9 cellular contexts compared by ENCODE assay signal in the genomic region with DNA sequence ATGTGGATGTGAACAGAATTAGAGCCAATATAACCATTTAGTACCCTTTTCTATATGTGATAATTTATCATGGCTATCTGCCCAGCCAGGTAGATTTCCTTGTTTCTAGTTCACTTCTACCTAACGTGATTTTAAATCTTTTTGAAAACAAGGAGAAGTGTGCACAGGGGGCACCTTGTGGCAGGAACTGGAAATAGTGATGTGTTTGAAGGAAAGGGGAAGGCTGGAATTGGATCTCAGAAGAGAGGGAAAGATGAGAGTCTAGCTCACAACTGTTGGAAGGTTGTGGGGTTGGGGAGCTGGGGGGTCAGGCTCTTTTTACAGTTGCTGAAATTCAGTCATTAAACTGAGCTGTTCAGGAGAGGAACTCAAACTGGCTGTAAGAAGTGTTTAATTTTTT.
A peak's percentile ranks its signal among the peaks of the same experiment; 100 is the strongest.
DNase-seq lines count a peak whose midpoint lies in the region; TF ChIP-seq lines count a peak whose summit lies in the region.
"Had no signal": no experiment of that assay in that cellular context is flagged by ENCODE, and none has a peak within 500 bp of the region (broad histone marks: within the 10 kb centered on the region; RNA-seq: fewer than 3 reads in every experiment).

No MANE protein-coding gene starts in this region.

- H3K27ac Mint-ChIP-seq in endodermal cell: no peak overlapping the region
- no peak overlapping the region for H3K27ac Mint-ChIP-seq in osteocyte (ENCODE audit: unreplicated experiment)

- H3K9me3 ChIP-seq in endodermal cell (ENCODE audit: control insufficient read depth, low read length): no peaks in the 10 kb centered on the region

- no peak overlapping the region for H3K27ac ChIP-seq in endodermal cell (ENCODE audit: low read depth, low read length)

- no peaks in the 10 kb centered on the region for H3K4me1 ChIP-seq in endodermal cell (ENCODE audit: control insufficient read depth, insufficient read depth, low read length)

- H3K4me3 ChIP-seq in endodermal cell (ENCODE audit: low read length): no peak overlapping the region

- H3K4me1 Mint-ChIP-seq in endodermal cell (no peaks in the 10 kb centered on the region), osteocyte (ENCODE audit: unreplicated experiment) (no peaks in the 10 kb centered on the region)

- H3K9me3 Mint-ChIP-seq in endodermal cell (peaks cover 2% of the 10 kb centered on the region), osteocyte (ENCODE audit: unreplicated experiment) (no peaks in the 10 kb centered on the region)

- H3K36me3 ChIP-seq in endodermal cell (ENCODE audit: control insufficient read depth, insufficient read depth, low read length): no peaks in the 10 kb centered on the region

- H3K4me3 Mint-ChIP-seq in endodermal cell (no peak overlapping the region), osteocyte (ENCODE audit: unreplicated experiment) (no peak overlapping the region)

- H3K27me3 ChIP-seq in endodermal cell (ENCODE audit: control insufficient read depth, insufficient read depth, low read length, poor library complexity, severe bottlenecking): no peaks in the 10 kb centered on the region

- H3K27me3 Mint-ChIP-seq in endodermal cell (ENCODE audit: insufficient read depth) (no peaks in the 10 kb centered on the region), osteocyte (ENCODE audit: unreplicated experiment) (no peaks in the 10 kb centered on the region)

- TF ChIP-seq CTCF in endodermal cell (conservative IDR thresholded peaks at IDR 0.05) (peak; percentile 74), osteocyte (IDR thresholded peaks at IDR 0.05) (peak; percentile 28)

- no peak overlapping the region for H3K9ac ChIP-seq in endodermal cell (ENCODE audit: extremely low read depth, low read length, poor library complexity, severe bottlenecking)

- no peaks in the 10 kb centered on the region for H3K36me3 Mint-ChIP-seq in endodermal cell (ENCODE audit: low read depth)
- H3K36me3 Mint-ChIP-seq in osteocyte (ENCODE audit: unreplicated experiment): no peaks in the 10 kb centered on the region

- WGBS in endodermal cell (ENCODE audit: insufficient coverage in 1 of 2, insufficient read length in 1 of 2), 2 experiments: 55 to 60% methylated on average over 1 of the region's 1 CpG

- peak; percentile 19 for DNase-seq in EL
- DNase-seq in NCI-H446 treated with DMSO at 0.1 percent for 48 hours (lab: John Stamatoyannopoulos, UW): peak; percentile 18
- peak; percentile 64 for DNase-seq in endodermal cell
- no peak for DNase-seq in osteocyte (ENCODE audit: extremely low spot score, unreplicated experiment)
- no peak for DNase-seq in AG08395 (ENCODE audit: low spot score)
- no peak for DNase-seq in stimulated activated CD4-positive, alpha-beta T cell treated with anti-CD3 and anti-CD28 coated beads, Interleukin-2, amount 100 ng/mL, for 24 hours
- no peak for DNase-seq in activated CD4-positive, alpha-beta T cell treated with anti-CD3 and anti-CD28 coated beads for 48 hours
- no peak for DNase-seq in DMS153 treated with DMSO at 0.1 percent for 48 hours (lab: John Stamatoyannopoulos, UW; ENCODE audit: unreplicated experiment)
- DNase-seq: NCI-H510A treated with DMSO at 0.1 percent for 48 hours had no signal

Comparison
In these comparisons a context has a peak if more than half of its experiments do, and no peak if none do; other contexts are left out.
1. DNase-seq: peak in EL (single experiment), NCI-H446 treated with DMSO at 0.1 percent for 48 hours (single experiment) and endodermal cell (single experiment); none in osteocyte (single experiment), AG08395 (single experiment), stimulated activated CD4-positive, alpha-beta T cell treated with anti-CD3 and anti-CD28 coated beads, Interleukin-2, amount 100 ng/mL, for 24 hours (0 of 2), activated CD4-positive, alpha-beta T cell treated with anti-CD3 and anti-CD28 coated beads for 48 hours (single experiment) and DMS153 treated with DMSO at 0.1 percent for 48 hours (single experiment).